16 cellular contexts compared by ENCODE assay signal in the genomic region with DNA sequence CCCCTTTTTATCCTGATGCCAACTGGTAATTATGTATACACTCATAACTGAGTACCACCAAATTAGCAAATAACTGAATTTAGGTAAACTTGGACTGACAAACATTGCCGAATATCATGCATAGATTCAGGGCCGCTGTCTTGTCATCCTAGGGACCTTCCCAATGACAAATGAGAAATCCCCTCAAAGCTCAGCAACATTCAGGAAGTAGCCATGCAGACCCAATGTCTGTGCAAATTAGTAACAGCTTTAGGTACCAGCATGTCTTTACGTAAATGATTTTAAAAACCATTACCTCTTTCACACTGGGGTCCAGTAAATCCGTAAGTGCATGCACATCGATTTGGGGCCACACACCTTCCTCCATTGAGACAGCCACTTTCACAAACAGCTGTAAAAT. TPM values are rescaled to one million over a fixed set of nuclear protein-coding genes. Genes with fewer than 3 reads are reported as not detected.
DNase-seq lines count a peak whose midpoint lies in the region; ATAC-seq and TF ChIP-seq lines count a peak whose summit lies in the region.
"Had no signal": no experiment of that assay in that cellular context is flagged by ENCODE, and none has a peak within 500 bp of the region (broad histone marks: within the 10 kb centered on the region; RNA-seq: fewer than 3 reads in every experiment).

No MANE protein-coding gene starts in this region.

- H3K36me3 ChIP-seq in tibial artery: peaks cover 12 to 33% (median 22%) of the 10 kb centered on the region in 3 donors

- peaks cover 36% of the 10 kb centered on the region for H3K4me1 Mint-ChIP-seq in osteocyte (ENCODE audit: unreplicated experiment)

- peak overlapping the region; percentile 10 for H3K27ac Mint-ChIP-seq in osteocyte (ENCODE audit: unreplicated experiment)
- H3K27ac Mint-ChIP-seq: activated T-cell treated with anti-CD3 and anti-CD28 coated beads, Interleukin-2, amount 50 U/mL, for 72 hours; CD4-positive, alpha-beta T cell; IgD-negative memory B cell; T-helper 1 cell treated with Interleukin-12 subunit alpha and Interleukin-12 subunit beta and Interleukin-4 antibody, amounts not matched to agents 30 μg/mL and 1 μg/mL, for 36 hours had no signal

- intact Hi-C loops in tibial artery (cut with DNase I; ENCODE audit: low total_unique reads): no loop called here

- no peaks in the 10 kb centered on the region for H3K27me3 ChIP-seq in tibial artery
- H3K27me3 ChIP-seq: esophagus muscularis mucosa had no signal

- ATAC-seq in GM18868 (IDR thresholded peaks at IDR 0.05; ENCODE audit: unreplicated experiment) (peak; percentile 69), GM21576 (IDR thresholded peaks at IDR 0.05; ENCODE audit: unreplicated experiment) (peak; percentile 38), HG03095 (IDR thresholded peaks at IDR 0.05; ENCODE audit: unreplicated experiment) (peak; percentile 78)
- ATAC-seq: activated T-cell treated with anti-CD3 and anti-CD28 coated beads, Interleukin-2, amount 50 U/mL, for 72 hours had no signal

- no peaks in the 10 kb centered on the region for H3K9me3 Mint-ChIP-seq in osteocyte (ENCODE audit: unreplicated experiment)
- H3K9me3 Mint-ChIP-seq: activated T-cell treated with anti-CD3 and anti-CD28 coated beads, Interleukin-2, amount 50 U/mL, for 72 hours; CD4-positive, alpha-beta T cell; IgD-negative memory B cell; T-helper 1 cell treated with Interleukin-12 subunit alpha and Interleukin-12 subunit beta and Interleukin-4 antibody, amounts not matched to agents 30 μg/mL and 1 μg/mL, for 36 hours had no signal

- no peak overlapping the region for H3K27ac ChIP-seq in tibial artery
- H3K27ac ChIP-seq: esophagus muscularis mucosa had no signal

- H3K4me3 ChIP-seq in tibial artery: no peak overlapping the region
- H3K4me3 ChIP-seq: esophagus muscularis mucosa had no signal

- TF ChIP-seq CTCF in osteocyte (IDR thresholded peaks at IDR 0.05): no peak
- TF ChIP-seq CTCF in tibial artery (IDR thresholded peaks at IDR 0.05): no peak

- H3K9me3 ChIP-seq in tibial artery: no peaks in the 10 kb centered on the region
- H3K9me3 ChIP-seq: esophagus muscularis mucosa had no signal

- no peaks in the 10 kb centered on the region for H3K27me3 Mint-ChIP-seq in osteocyte (ENCODE audit: unreplicated experiment)
- H3K27me3 Mint-ChIP-seq: IgD-negative memory B cell had no signal

- DNase-seq in osteocyte (ENCODE audit: extremely low spot score, unreplicated experiment): no peak
- DNase-seq in tibial artery: no peak
- DNase-seq in stimulated activated CD4-positive, alpha-beta T cell treated with anti-CD3 and anti-CD28 coated beads, Interleukin-12 subunit alpha, Interleukin-12 subunit beta, amount 100 ng/mL, for 4 hours: no peak
- DNase-seq in stimulated activated CD4-positive, alpha-beta T cell treated with anti-CD3 and anti-CD28 coated beads, Interleukin-2, amount 100 ng/mL, for 24 hours: no peak
- no peak for DNase-seq in activated CD8-positive, alpha-beta memory T cell treated with anti-CD3 and anti-CD28 coated beads for 24 hours
- DNase-seq: activated T-cell treated with anti-CD3 and anti-CD28 coated beads, Interleukin-2, amount 50 U/mL, for 72 hours; CD4-positive, alpha-beta T cell; NCI-H1105 treated with DMSO at 0.1 percent for 48 hours; NCI-H510A; small intestine had no signal

- peaks cover 56% of the 10 kb centered on the region for H3K36me3 Mint-ChIP-seq in osteocyte (ENCODE audit: unreplicated experiment)
- H3K36me3 Mint-ChIP-seq: IgD-negative memory B cell had no signal

- H3K4me3 Mint-ChIP-seq in osteocyte (ENCODE audit: unreplicated experiment): no peak overlapping the region
- H3K4me3 Mint-ChIP-seq: activated T-cell treated with anti-CD3 and anti-CD28 coated beads, Interleukin-2, amount 50 U/mL, for 72 hours; CD4-positive, alpha-beta T cell; T-helper 1 cell treated with Interleukin-12 subunit alpha and Interleukin-12 subunit beta and Interleukin-4 antibody, amounts not matched to agents 30 μg/mL and 1 μg/mL, for 36 hours had no signal

- H3K4me1 ChIP-seq in tibial artery: peaks cover 0 to 3% (median 0%) of the 10 kb centered on the region in 4 donors

RNA-seq across cellular contexts. Expression of gene FBN1, which starts 49.5 kb away (rescaled TPM):
- 1,012 and 1,104 TPM in 2 replicates for total RNA-seq in osteocyte
